In genomic region chr1:116559304-116559761, GRCh38 we compare ENCODE assay signal across 14 cellular contexts. TPM values are rescaled to one million over a fixed set of nuclear protein-coding genes. Genes with fewer than 3 reads are reported as not detected.
A peak's percentile ranks its signal among the peaks of the same experiment; 100 is the strongest.
DNase-seq lines count a peak whose midpoint lies in the region; ATAC-seq and TF ChIP-seq lines count a peak whose summit lies in the region.
"Had no signal": no experiment of that assay in that cellular context is flagged by ENCODE, and none has a peak within 500 bp of the region (broad histone marks: within the 10 kb centered on the region; RNA-seq: fewer than 3 reads in every experiment).

No MANE protein-coding gene starts in this region.

- H4K12ac ChIP-seq in trophoblast cell (ENCODE audit: low read depth, low read length) = no peak overlapping the region

- H3K4me1 Mint-ChIP-seq in activated T-helper 17 cell treated with anti-CD3 and anti-CD28 coated beads, Interleukin-2, amount 50 U/mL, for 72 hours = peaks cover 68% of the 10 kb centered on the region

- H3K9me3 Mint-ChIP-seq in activated T-helper 17 cell treated with anti-CD3 and anti-CD28 coated beads, Interleukin-2, amount 50 U/mL, for 72 hours = peaks cover 3% of the 10 kb centered on the region

- H3K23ac ChIP-seq in trophoblast cell (ENCODE audit: low read length) = no peak overlapping the region

- H3K4me2 ChIP-seq in trophoblast cell (ENCODE audit: low read length) = no peak overlapping the region

- H3K9ac ChIP-seq in trophoblast cell (ENCODE audit: low read length) = no peak overlapping the region
- H3K9ac ChIP-seq: GM23248 had no signal

- WGBS in trophoblast cell (ENCODE audit: extremely low coverage, insufficient coverage, insufficient read length) = no CpG with 5 or more reads among the region's 8 CpGs

- H3K36me3 Mint-ChIP-seq in activated T-helper 17 cell treated with anti-CD3 and anti-CD28 coated beads, Interleukin-2, amount 50 U/mL, for 72 hours (ENCODE audit: low read depth) = peaks cover 84% of the 10 kb centered on the region

- intact Hi-C loops in gastrocnemius medialis (cut with DNase I; ENCODE audit: low total_unique reads) = no loop called here

- DNase-seq in GM12865 (ENCODE audit: low read depth) = peak; percentile 91
- DNase-seq in GOT3 (lab: John Stamatoyannopoulos, UW) = no peak
- DNase-seq in gastrocnemius medialis = no peak
- no peak for DNase-seq in NCI-H2171 treated with DMSO at 0.1 percent for 48 hours (lab: John Stamatoyannopoulos, UW)
- DNase-seq in trophoblast cell = no peak
- DNase-seq: activated gamma-delta T cell; Calu3; GM23248; NCI-H82; stimulated activated CD4-positive, alpha-beta T cell treated with anti-CD3 and anti-CD28 coated beads, Interleukin-4, amount 100 ng/mL, for 1 hour had no signal

- H2AK5ac ChIP-seq in trophoblast cell (ENCODE audit: low read length) = no peak overlapping the region

- H3K79me1 ChIP-seq in trophoblast cell (ENCODE audit: low read length) = no peaks in the 10 kb centered on the region

- H4K91ac ChIP-seq in trophoblast cell (ENCODE audit: low read depth, low read length) = no peak overlapping the region

- H3K27ac ChIP-seq in gastrocnemius medialis (no peak overlapping the region), trophoblast cell (ENCODE audit: low read depth, low read length) (no peak overlapping the region)
- H3K27ac ChIP-seq: GM23248, tibial nerve had no signal

- no peak overlapping the region for H4K8ac ChIP-seq in trophoblast cell (ENCODE audit: low read depth, low read length)

- H3K27ac Mint-ChIP-seq in activated T-helper 17 cell treated with anti-CD3 and anti-CD28 coated beads, Interleukin-2, amount 50 U/mL, for 72 hours = peak overlapping the region; percentile 53

- no peak overlapping the region for H3K18ac ChIP-seq in trophoblast cell (ENCODE audit: low read length)

- peaks cover 1% of the 10 kb centered on the region for H3K79me2 ChIP-seq in trophoblast cell (ENCODE audit: control insufficient read depth, insufficient read depth, low read length, poor library complexity)

- in situ Hi-C loops in gastrocnemius medialis (cut with MboI; ENCODE audit: low sequenced_read_pairs in 4 of 4) = no loop called here

- H3K27me3 Mint-ChIP-seq in activated T-helper 17 cell treated with anti-CD3 and anti-CD28 coated beads, Interleukin-2, amount 50 U/mL, for 72 hours = no peaks in the 10 kb centered on the region

- H2AFZ ChIP-seq in trophoblast cell (ENCODE audit: insufficient read depth, low read length, poor library complexity) = no peak overlapping the region
- H2AFZ ChIP-seq: GM23248 had no signal

- no peak for TF ChIP-seq POLR2A in gastrocnemius medialis (IDR thresholded peaks at IDR 0.05)

- no peak overlapping the region for H3K4ac ChIP-seq in trophoblast cell (ENCODE audit: low read depth, low read length)

- TF ChIP-seq CTCF in GM12865 (IDR thresholded peaks at IDR 0.05; ENCODE audit: insufficient read depth, low read depth, low read length, missing control alignments) (no peak), gastrocnemius medialis (IDR thresholded peaks at IDR 0.05 in 4 of 5, conservative IDR thresholded peaks at IDR 0.05 in 1 of 5) (no peak)

- H3K4me3 Mint-ChIP-seq in activated T-helper 17 cell treated with anti-CD3 and anti-CD28 coated beads, Interleukin-2, amount 50 U/mL, for 72 hours = peak overlapping the region; percentile 59

- H3K14ac ChIP-seq in trophoblast cell (ENCODE audit: low read length) = no peak overlapping the region

- H3K4me3 ChIP-seq in GM12865 (ENCODE audit: low read depth, low read length) (peak overlapping the region; percentile 41), gastrocnemius medialis (no peak overlapping the region), trophoblast cell (ENCODE audit: low read depth, low read length) (no peak overlapping the region)
- H3K4me3 ChIP-seq: GM23248, tibial nerve had no signal

- H3K9me3 ChIP-seq in gastrocnemius medialis (no peaks in the 10 kb centered on the region), trophoblast cell (ENCODE audit: insufficient read depth, low read depth, low read length) (peaks cover 8% of the 10 kb centered on the region)

- H2BK5ac ChIP-seq in trophoblast cell (ENCODE audit: low read depth, low read length, poor library complexity) = no peak overlapping the region

- H3K27me3 ChIP-seq in gastrocnemius medialis (no peaks in the 10 kb centered on the region), trophoblast cell (ENCODE audit: insufficient read depth, low read length) (no peaks in the 10 kb centered on the region)
- H3K27me3 ChIP-seq: tibial nerve had no signal

- ATAC-seq in GM19395 (IDR thresholded peaks at IDR 0.05; ENCODE audit: unreplicated experiment) (peak; percentile 47), HG02938 (IDR thresholded peaks at IDR 0.05; ENCODE audit: unreplicated experiment) (peak; percentile 40), gastrocnemius medialis (no peak)
- no peak for ATAC-seq in activated T-helper 17 cell treated with anti-CD3 and anti-CD28 coated beads, Interleukin-2, amount 50 U/mL, for 72 hours (replicated peaks)

- H2BK120ac ChIP-seq in trophoblast cell (ENCODE audit: insufficient read depth, low read length, poor library complexity) = no peak overlapping the region

- H3K4me1 ChIP-seq in gastrocnemius medialis (peaks cover 11 to 18% of the 10 kb centered on the region in 2 donors), trophoblast cell (ENCODE audit: control insufficient read depth in 1 of 2, insufficient read depth in 2 of 2, low read length in 2 of 2) (peaks cover 3 to 4% of the 10 kb centered on the region in 2 experiments)

- no peak overlapping the region for H2BK12ac ChIP-seq in trophoblast cell (ENCODE audit: low read length)

- H3K36me3 ChIP-seq in gastrocnemius medialis = no peaks in the 10 kb centered on the region
- H3K36me3 ChIP-seq in trophoblast cell (ENCODE audit: control insufficient read depth in 1 of 2, insufficient read depth in 2 of 2, low read length in 2 of 2) = peaks cover 0 to 2% of the 10 kb centered on the region in 2 experiments

RNA-seq across cellular contexts. Expression of gene CD58, which starts 11.5 kb away (rescaled TPM):
- total RNA-seq in activated T-helper 17 cell treated with anti-CD3 and anti-CD28 coated beads, Interleukin-2, amount 50 U/mL, for 72 hours = 10 to 100 TPM; 36.8 to 40.5 TPM
- 10 to 100 TPM in 2 of 4 donors, 1 to 10 TPM in 2; 4.1 to 15.9 (median 10.2) TPM for total RNA-seq in gastrocnemius medialis
- polyA plus RNA-seq in trophoblast cell (2013) = 13.6 and 14.0 TPM in 2 replicates

Comparison
In these comparisons a context has a peak if more than half of its experiments do, and no peak if none do; other contexts are left out.
1. ATAC-seq: peak in GM19395 (single experiment) and HG02938 (single experiment); none in activated T-helper 17 cell treated with anti-CD3 and anti-CD28 coated beads, Interleukin-2, amount 50 U/mL, for 72 hours (single experiment) and gastrocnemius medialis (0 of 2).